ENCODE assay signal across 23 cellular contexts in genomic region chr6:112268628-112269027, GRCh38. TPM values are rescaled to one million over a fixed set of nuclear protein-coding genes. Genes with fewer than 3 reads are reported as not detected.
A peak's percentile ranks its signal among the peaks of the same experiment; 100 is the strongest.
DNase-seq lines count a peak whose midpoint lies in the region; ATAC-seq and TF ChIP-seq lines count a peak whose summit lies in the region.
"Had no signal": no experiment of that assay in that cellular context is flagged by ENCODE, and none has a peak within 500 bp of the region (broad histone marks: within the 10 kb centered on the region; RNA-seq: fewer than 3 reads in every experiment).

No MANE protein-coding gene starts in this region.

- H3K4me1 ChIP-seq in mesenchymal stem cell (ENCODE audit: control insufficient read depth, insufficient read depth, low read depth, low read length) (no peaks in the 10 kb centered on the region), stomach (peaks cover 0 to 16% (median 7%) of the 10 kb centered on the region in 4 donors), neuronal stem cell (ENCODE audit: control insufficient read depth in 2 of 2, insufficient read depth in 1 of 2, low read depth in 1 of 2, low read length in 2 of 2) (no peaks in the 10 kb centered on the region)
- H3K4me1 ChIP-seq: A549, spleen had no signal

- H2BK12ac ChIP-seq in mesenchymal stem cell (ENCODE audit: low read length in 2 of 2) (no peak overlapping the region), neuronal stem cell (ENCODE audit: low read length) (no peak overlapping the region)

- H3K79me1 ChIP-seq in mesenchymal stem cell (replicated peaks; ENCODE audit: low read length, poor library complexity, severe bottlenecking), result no peaks in the 10 kb centered on the region
- no peaks in the 10 kb centered on the region for H3K79me1 ChIP-seq in neuronal stem cell (ENCODE audit: low read depth, low read length)

- no peak for TF ChIP-seq CTCF in stomach (IDR thresholded peaks at IDR 0.05)

- no peak overlapping the region for H3K14ac ChIP-seq in mesenchymal stem cell (ENCODE audit: low read length in 2 of 2)
- H3K14ac ChIP-seq in neuronal stem cell (ENCODE audit: low read length), result no peak overlapping the region

- WGBS in mesenchymal stem cell, result 76% methylated on average over 2 of the region's 2 CpGs
- 72 to 85% (median 79%) methylated on average over 2 of the region's 2 CpGs for whole genome bisulfite sequencing in stomach, 5 donors
- no CpG with 5 or more reads among the region's 2 CpGs for WGBS in neuronal stem cell (ENCODE audit: extremely low coverage in 2 of 2, insufficient read length in 2 of 2, insufficient replicate concordance in 1 of 2), 2 donors

- no peak overlapping the region for H2AFZ ChIP-seq in mesenchymal stem cell (ENCODE audit: low read depth, low read length)
- H2AFZ ChIP-seq in neuronal stem cell (ENCODE audit: low read length), result no peak overlapping the region
- H2AFZ ChIP-seq: hepatocyte had no signal

- H3K18ac ChIP-seq in mesenchymal stem cell (ENCODE audit: low read depth in 1 of 2, low read length in 2 of 2), result no peak overlapping the region
- no peak overlapping the region for H3K18ac ChIP-seq in neuronal stem cell (ENCODE audit: low read length)

- H3K36me3 ChIP-seq in mesenchymal stem cell (ENCODE audit: control insufficient read depth in 1 of 2, insufficient read depth in 2 of 2, low read depth in 1 of 2, low read length in 2 of 2) (no peaks in the 10 kb centered on the region), stomach (no peaks in the 10 kb centered on the region), neuronal stem cell (replicated peaks in 1 of 2; ENCODE audit: control insufficient read depth in 2 of 2, insufficient read depth in 2 of 2, low read length in 2 of 2) (no peaks in the 10 kb centered on the region)
- H3K36me3 ChIP-seq: MG63, spleen had no signal

- DNase-seq in GM03348 (ENCODE audit: low spot score), result peak; percentile 24
- DNase-seq in fibroblast of peridontal ligament (ENCODE audit: extremely low read depth), result peak; percentile 23
- no peak for DNase-seq in mesenchymal stem cell
- DNase-seq in stomach, result no peak
- DNase-seq in COR-L47 (lab: John Stamatoyannopoulos, UW), result no peak
- no peak for DNase-seq in neuronal stem cell (ENCODE audit: low spot score)
- DNase-seq in NOMO-1 treated with DMSO at 0.1 percent for 48 hours (lab: John Stamatoyannopoulos, UW; ENCODE audit: unreplicated experiment), result no peak
- DNase-seq: activated CD4-positive, alpha-beta T cell treated with anti-CD3 and anti-CD28 coated beads for 1 hour; activated naive CD4-positive, alpha-beta T cell treated with anti-CD3 and anti-CD28 coated beads, Interleukin-2, amount 50 U/mL, for 16 hours; activated T-cell treated with anti-CD3 and anti-CD28 coated beads, Interleukin-2, amount 50 U/mL, for 4 hours; effector memory CD8-positive, alpha-beta T cell; GOT3; MG63; NCI-H2171; NCI-H526 treated with DMSO at 0.1 percent for 48 hours; spleen; stimulated activated CD4-positive, alpha-beta T cell treated with anti-CD3 and anti-CD28 coated beads, Interleukin-4, amount 100 ng/mL, for 24 hours; T-cell had no signal

- H3K4me2 ChIP-seq in mesenchymal stem cell (ENCODE audit: low read length, poor library complexity, severe bottlenecking) (no peak overlapping the region), neuronal stem cell (ENCODE audit: insufficient read depth, low read length, poor library complexity, severe bottlenecking) (no peak overlapping the region)
- H3K4me2 ChIP-seq: A549, hepatocyte had no signal

- no peak for TF ChIP-seq POLR2A in stomach (IDR thresholded peaks at IDR 0.05)

- H3K23ac ChIP-seq in mesenchymal stem cell (ENCODE audit: low read length in 2 of 2) (no peak overlapping the region), neuronal stem cell (ENCODE audit: low read depth, low read length, poor library complexity) (no peak overlapping the region)

- intact Hi-C loops in stomach (cut with DNase I; ENCODE audit: low total_unique reads), result no loop called here

- peak overlapping the region; percentile 76 for H3K9ac ChIP-seq in mesenchymal stem cell (ENCODE audit: low read length)
- no peak overlapping the region for H3K9ac ChIP-seq in neuronal stem cell (ENCODE audit: low read depth, low read length, poor library complexity)

- H2BK120ac ChIP-seq in mesenchymal stem cell (ENCODE audit: low read depth, low read length) (no peak overlapping the region), neuronal stem cell (ENCODE audit: low read depth, low read length) (no peak overlapping the region)

- H3K27ac ChIP-seq in mesenchymal stem cell (ENCODE audit: low read length, poor library complexity, severe bottlenecking), result no peak overlapping the region
- H3K27ac ChIP-seq in stomach, result peak overlapping the region in 4 of 5 donors; percentile 32 to 72 (median 51)
- no peak overlapping the region for H3K27ac ChIP-seq in neuronal stem cell (replicated peaks; ENCODE audit: low read length)
- H3K27ac ChIP-seq: A549, hepatocyte, spleen had no signal

- H3K4ac ChIP-seq in mesenchymal stem cell (ENCODE audit: low read depth in 1 of 2, low read length in 2 of 2), result no peak overlapping the region
- no peak overlapping the region for H3K4ac ChIP-seq in neuronal stem cell (ENCODE audit: low read length)

- TF ChIP-seq EP300 in stomach (IDR thresholded peaks at IDR 0.05), result no peak

- H2BK5ac ChIP-seq in mesenchymal stem cell (ENCODE audit: low read depth, low read length, poor library complexity, severe bottlenecking) (no peak overlapping the region), neuronal stem cell (ENCODE audit: low read length) (no peak overlapping the region)

- no peak for ATAC-seq in GM21390 (IDR thresholded peaks at IDR 0.05; ENCODE audit: unreplicated experiment)
- ATAC-seq: A549; activated T-cell treated with anti-CD3 and anti-CD28 coated beads, Interleukin-2, amount 50 U/mL, for 4 hours; effector memory CD8-positive, alpha-beta T cell; natural killer cell treated with Interleukin-12 subunit alpha and Interleukin-12 subunit beta and Interleukin-15 and Interleukin-18, amount 100 ng/mL, for 72 hours; T-cell had no signal

- no peak overlapping the region for H2BK15ac ChIP-seq in mesenchymal stem cell (ENCODE audit: low read depth, poor library complexity, severe bottlenecking)
- no peak overlapping the region for H2BK15ac ChIP-seq in neuronal stem cell (ENCODE audit: low read length)

- H3K27me3 ChIP-seq in mesenchymal stem cell (ENCODE audit: control insufficient read depth in 1 of 2, insufficient read depth in 1 of 2, low read length in 2 of 2), result no peaks in the 10 kb centered on the region
- H3K27me3 ChIP-seq in stomach, result no peaks in the 10 kb centered on the region
- no peaks in the 10 kb centered on the region for H3K27me3 ChIP-seq in neuronal stem cell (ENCODE audit: control insufficient read depth in 3 of 3, insufficient read depth in 3 of 3, low read depth in 1 of 3, low read length in 3 of 3)
- H3K27me3 ChIP-seq: hepatocyte, MG63 had no signal

- H4K8ac ChIP-seq in mesenchymal stem cell (ENCODE audit: low read length) (no peak overlapping the region), neuronal stem cell (ENCODE audit: low read depth, low read length) (no peak overlapping the region)

- H4K91ac ChIP-seq in mesenchymal stem cell (ENCODE audit: low read length) (no peak overlapping the region), neuronal stem cell (ENCODE audit: low read depth, low read length, poor library complexity) (no peak overlapping the region)

- peak overlapping the region in 1 of 2 experiments; percentile 54 for H3K4me3 ChIP-seq in mesenchymal stem cell (ENCODE audit: insufficient read depth in 1 of 2, low read depth in 1 of 2, low read length in 2 of 2)
- H3K4me3 ChIP-seq in stomach, result no peak overlapping the region
- H3K4me3 ChIP-seq in neuronal stem cell (ENCODE audit: low read length in 2 of 2), result no peak overlapping the region
- H3K4me3 ChIP-seq: A549, hepatocyte, MG63, spleen had no signal

- H3K9me3 ChIP-seq in mesenchymal stem cell (ENCODE audit: control insufficient read depth, low read length), result no peaks in the 10 kb centered on the region
- no peaks in the 10 kb centered on the region for H3K9me3 ChIP-seq in stomach
- no peaks in the 10 kb centered on the region for H3K9me3 ChIP-seq in neuronal stem cell (replicated peaks in 1 of 2; ENCODE audit: control insufficient read depth in 2 of 2, insufficient read depth in 1 of 2, low read depth in 1 of 2, low read length in 2 of 2)
- H3K9me3 ChIP-seq: A549, MG63, spleen had no signal

- H2AK5ac ChIP-seq in mesenchymal stem cell (ENCODE audit: low read length, severe bottlenecking) (no peak overlapping the region), neuronal stem cell (ENCODE audit: low read depth, low read length) (no peak overlapping the region)

RNA-seq across cellular contexts. Expression of gene LAMA4, which starts 14.3 kb away (rescaled TPM):
- polyA plus RNA-seq in mesenchymal stem cell (2013, experiment 1 of 2), result 51.1 TPM
- 47.5 TPM for polyA plus RNA-seq in mesenchymal stem cell (2013, experiment 2 of 2)
- 100 to 1,000 TPM in 2 of 5 donors, 10 to 100 TPM in 3; 39.1 to 324 (median 56.1) TPM for total RNA-seq in stomach
- polyA plus RNA-seq in stomach, result 10 to 100 TPM in 2 of 3 donors, 1 to 10 TPM in 1; 9.7 to 18.5 (median 14.0) TPM
- polyA plus RNA-seq in neuronal stem cell (2013, experiment 1 of 2), result 1.6 TPM
- polyA plus RNA-seq in neuronal stem cell (2013, experiment 2 of 2), result 1.4 TPM
- total RNA-seq: natural killer cell treated with Interleukin-12 subunit alpha and Interleukin-12 subunit beta and Interleukin-15 and Interleukin-18, amount 100 ng/mL, for 72 hours had no signal
- polyA plus RNA-seq: CD14-positive monocyte had no signal

Comparison
In these comparisons a context has a peak if more than half of its experiments do, and no peak if none do; other contexts are left out.
1. DNase-seq: peak in GM03348 (single experiment) and fibroblast of peridontal ligament (single experiment); none in mesenchymal stem cell (single experiment), stomach (single experiment), COR-L47 (single experiment), neuronal stem cell (single experiment) and NOMO-1 treated with DMSO at 0.1 percent for 48 hours (single experiment).
2. H3K27ac ChIP-seq: peak in stomach (4 of 5); none in mesenchymal stem cell (single experiment) and neuronal stem cell (single experiment).